16 cellular contexts compared by ENCODE assay signal in the genomic region with DNA sequence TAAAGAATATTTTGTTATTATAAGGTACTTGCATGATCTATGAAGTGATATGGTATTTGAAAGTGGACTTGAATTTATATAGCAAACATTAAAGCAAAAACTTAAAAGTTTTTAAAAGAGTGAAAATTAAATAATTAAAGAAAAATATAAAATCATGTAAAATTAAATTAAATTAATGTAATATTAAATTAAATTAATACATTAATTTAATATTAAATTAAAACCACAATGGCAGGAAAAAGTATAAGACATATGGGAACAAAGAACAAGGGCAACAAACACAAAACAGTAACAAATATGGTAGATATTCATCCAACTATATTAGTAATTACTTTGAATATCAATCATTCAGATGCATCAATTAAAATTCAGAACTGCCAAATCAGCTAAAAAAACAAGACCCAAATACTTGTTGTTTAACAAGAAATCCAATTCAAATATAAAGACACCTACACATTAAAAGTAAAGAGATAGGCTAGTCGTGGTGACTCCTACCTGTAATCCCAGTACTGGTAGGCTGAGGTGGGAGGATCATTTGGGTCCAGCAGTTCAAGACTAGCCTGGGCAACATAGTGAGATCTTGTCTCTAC.
DNase-seq lines count a peak whose midpoint lies in the region; ATAC-seq, FAIRE-seq and TF ChIP-seq lines count a peak whose summit lies in the region.
"Had no signal": no experiment of that assay in that cellular context is flagged by ENCODE, and none has a peak within 500 bp of the region (broad histone marks: within the 10 kb centered on the region; RNA-seq: fewer than 3 reads in every experiment).

No MANE protein-coding gene starts in this region.

- H3K27ac ChIP-seq in IMR-90 (ENCODE audit: insufficient read depth, low read length) (no peak overlapping the region), K562 (ENCODE audit: extremely low read depth, low read depth, low read length) (no peak overlapping the region), pancreas (no peak overlapping the region)
- H3K27ac ChIP-seq: BLaER1 had no signal

- intact Hi-C loops in IMR-90 (cut with micrococcal nuclease): no loop called here
- intact Hi-C loops in K562 (cut with micrococcal nuclease): no loop called here
- intact Hi-C loops in pancreas (cut with DNase I): no loop called here

- no peak overlapping the region for H4K8ac ChIP-seq in IMR-90 (ENCODE audit: low read depth in 2 of 2, low read length in 2 of 2)

- H3K9me3 ChIP-seq in IMR-90 (ENCODE audit: control insufficient read depth, insufficient read depth, low read length) (no peaks in the 10 kb centered on the region), K562 (replicated peaks; ENCODE audit: control insufficient read depth, insufficient read depth, low read depth, low read length) (no peaks in the 10 kb centered on the region), pancreas (no peaks in the 10 kb centered on the region)
- H3K9me3 ChIP-seq: BLaER1 had no signal

- H3K9ac ChIP-seq in IMR-90 (ENCODE audit: low read depth, low read length) (no peak overlapping the region), K562 (ENCODE audit: insufficient read depth in 1 of 2, low read depth in 2 of 2, low read length in 2 of 2) (no peak overlapping the region)
- H3K9ac ChIP-seq: BLaER1 had no signal

- no peaks in the 10 kb centered on the region for H3K79me1 ChIP-seq in IMR-90 (ENCODE audit: low read depth in 1 of 2, low read length in 2 of 2)

- no peak overlapping the region for H2AK5ac ChIP-seq in IMR-90 (ENCODE audit: low read depth, low read length)

- POLR2A ChIA-PET in IMR-90 (lab: Charles Lee; ENCODE audit: unreplicated experiment): no interaction called here
- POLR2A ChIA-PET in K562 (lab: Yijun Ruan, JAX): no interaction called here

- no peak overlapping the region for H2AK9ac ChIP-seq in IMR-90 (replicated peaks; ENCODE audit: low read depth, low read length, poor library complexity)

- H2BK15ac ChIP-seq in IMR-90 (ENCODE audit: low read depth, low read length): no peak overlapping the region

- no peak overlapping the region for H3K23ac ChIP-seq in IMR-90 (ENCODE audit: low read depth, low read length)

- H4K20me1 ChIP-seq in IMR-90 (ENCODE audit: insufficient read depth, low read length) (no peaks in the 10 kb centered on the region), K562 (replicated peaks; ENCODE audit: control insufficient read depth, insufficient read depth, low read length) (no peaks in the 10 kb centered on the region)
- H4K20me1 ChIP-seq: BLaER1 had no signal

- H3K9me1 ChIP-seq in IMR-90 (ENCODE audit: insufficient read depth, low read length) (no peaks in the 10 kb centered on the region), K562 (ENCODE audit: control insufficient read depth, insufficient read depth, low read length) (no peaks in the 10 kb centered on the region)

- H3K4me3 ChIP-seq in IMR-90 (ENCODE audit: insufficient read depth, low read depth, low read length): no peak overlapping the region
- H3K4me3 ChIP-seq in K562: no peak overlapping the region
- no peak overlapping the region for H3K4me3 ChIP-seq in pancreas
- H3K4me3 ChIP-seq: BLaER1, GM12878 had no signal

- no peak overlapping the region for H3K4me2 ChIP-seq in IMR-90 (ENCODE audit: low read depth, low read length)
- H3K4me2 ChIP-seq in K562 (ENCODE audit: insufficient read depth, low read length): no peak overlapping the region
- H3K4me2 ChIP-seq: BLaER1 had no signal

- no peaks in the 10 kb centered on the region for H3K4me1 ChIP-seq in IMR-90 (ENCODE audit: control insufficient read depth, insufficient read depth, low read length)
- H3K4me1 ChIP-seq in K562 (replicated peaks in 1 of 2; ENCODE audit: control insufficient read depth in 2 of 2, insufficient read depth in 2 of 2, low read length in 2 of 2): no peaks in the 10 kb centered on the region
- H3K4me1 ChIP-seq in pancreas: no peaks in the 10 kb centered on the region
- H3K4me1 ChIP-seq: BLaER1 had no signal

- TF ChIP-seq CTCF in IMR-90 (conservative IDR thresholded peaks at IDR 0.05; ENCODE audit: low read depth, low read length) (no peak), K562 (IDR thresholded peaks at IDR 0.05 in 2 of 3, conservative IDR thresholded peaks at IDR 0.05 in 1 of 3; ENCODE audit: insufficient read depth in 2 of 3, low read depth in 1 of 3, low read length in 3 of 3) (no peak), pancreas (IDR thresholded peaks at IDR 0.05) (no peak)

- H2AFZ ChIP-seq in IMR-90 (replicated peaks; ENCODE audit: low read length, poor library complexity) (no peak overlapping the region), K562 (ENCODE audit: low read depth, low read length) (no peak overlapping the region)

- H4K91ac ChIP-seq in IMR-90 (ENCODE audit: insufficient read depth, low read depth, low read length): no peak overlapping the region

- TF ChIP-seq RAD21 in IMR-90 (IDR thresholded peaks at IDR 0.05; ENCODE audit: low read length) (no peak), K562 (CRISPR knock-in tag; conservative IDR thresholded peaks at IDR 0.05 in 1 of 2, IDR thresholded peaks at IDR 0.05 in 1 of 2) (0 out of 4 replicates have a peak, but pooled peaks of 1 of the 2 experiments have one; percentile 14)

- H2BK120ac ChIP-seq in IMR-90 (ENCODE audit: low read depth, low read length): no peak overlapping the region

- H2BK20ac ChIP-seq in IMR-90 (ENCODE audit: low read depth, low read length): no peak overlapping the region

- H3K14ac ChIP-seq in IMR-90 (replicated peaks; ENCODE audit: low read depth, low read length): no peak overlapping the region

- dilution Hi-C loops in IMR-90 (cut with HindIII; ENCODE audit: low sequenced_read_pairs, unreplicated experiment): no loop called here

- CTCF ChIA-PET in IMR-90 (lab: Yijun Ruan, JAX): no interaction called here
- CTCF ChIA-PET in K562 (lab: Yijun Ruan, JAX; ENCODE audit: low intra/inter-chr PET ratio): no interaction called here

- DNase-seq in IMR-90 (no peak), K562 (ENCODE audit: extremely low read depth in 1 of 4, low spot score in 3 of 4) (no peak), pancreas (no peak), A172 (ENCODE audit: low spot score) (no peak)
- DNase-seq in stimulated activated naive CD8-positive, alpha-beta T cell treated with anti-CD3 and anti-CD28 coated beads, Interleukin-15, Interleukin-2, amounts not matched to agents 100 U/mL and 50 U/mL, for 24 hours: no peak
- DNase-seq: 8988T; CD4-positive, alpha-beta memory T cell; DMS153; DMS79 treated with DMSO at 0.1 percent for 48 hours; H9 had no signal

- FAIRE-seq in A204.1 (lab: Jason Lieb, UNC): peak; percentile 92
- FAIRE-seq in K562 (lab: Jason Lieb, UNC): no peak
- FAIRE-seq in pancreas (lab: Jason Lieb, UNC): peak; percentile 75
- FAIRE-seq: GM12878, H1, HTR-8/SVneo had no signal

- WGBS in IMR-90 (ENCODE audit: extremely low coverage in 2 of 2, insufficient read length in 1 of 2), 2 experiments: no CpG with 5 or more reads among the region's 1 CpG
- 2% methylated on average over 1 of the region's 1 CpG for WGBS in K562 (ENCODE audit: insufficient coverage, low coverage, missing lambda C conversion rate)
- 66 to 71% methylated on average over 1 of the region's 1 CpG for WGBS in pancreas, 2 donors

- no peaks in the 10 kb centered on the region for H3K36me3 ChIP-seq in IMR-90 (ENCODE audit: control insufficient read depth, insufficient read depth, low read length)
- no peaks in the 10 kb centered on the region for H3K36me3 ChIP-seq in K562 (ENCODE audit: control insufficient read depth, insufficient read depth, low read length)
- H3K36me3 ChIP-seq in pancreas: no peaks in the 10 kb centered on the region
- H3K36me3 ChIP-seq: BLaER1 had no signal

- in situ Hi-C loops in IMR-90 (cut with MboI; ENCODE audit: low sequenced_read_pairs): no loop called here
- in situ Hi-C loops in K562 (cut with MboI): no loop called here

- no TSS peak for BruUV-seq in IMR-90 (replicated peaks; lab: Mats Ljungman, UMichigan)
- BruUV-seq in K562 (replicated peaks; lab: Mats Ljungman, UMichigan): no TSS peak

- no peak overlapping the region for H2BK5ac ChIP-seq in IMR-90 (ENCODE audit: low read depth, low read length, poor library complexity, severe bottlenecking)

- no peak overlapping the region for H4K5ac ChIP-seq in IMR-90 (ENCODE audit: low read depth, low read length)

- H3K27me3 ChIP-seq in IMR-90 (ENCODE audit: control insufficient read depth, insufficient read depth, low read length): no peaks in the 10 kb centered on the region
- no peaks in the 10 kb centered on the region for H3K27me3 ChIP-seq in K562 (ENCODE audit: control insufficient read depth in 2 of 2, insufficient read depth in 2 of 2, low read length in 2 of 2)
- H3K27me3 ChIP-seq in pancreas: no peaks in the 10 kb centered on the region
- H3K27me3 ChIP-seq: BLaER1 had no signal

- no peak overlapping the region for H3K4ac ChIP-seq in IMR-90 (ENCODE audit: low read depth, low read length)

- ATAC-seq in IMR-90 (ENCODE audit: low read depth): no peak
- no peak for ATAC-seq in K562
- no peak for ATAC-seq in pancreas
- no peak for ATAC-seq in GM21576 (IDR thresholded peaks at IDR 0.05; ENCODE audit: unreplicated experiment)
- ATAC-seq in stimulated activated naive CD8-positive, alpha-beta T cell treated with anti-CD3 and anti-CD28 coated beads, Interleukin-15, Interleukin-2, amounts not matched to agents 100 U/mL and 50 U/mL, for 24 hours: no peak
- ATAC-seq: GM12878 had no signal

- H3K56ac ChIP-seq in IMR-90 (ENCODE audit: extremely low read depth, insufficient read depth, low read length): no peak overlapping the region

- TF ChIP-seq EP300 in K562 (IDR thresholded peaks at IDR 0.05; ENCODE audit: low read length): no peak

- H3K18ac ChIP-seq in IMR-90 (ENCODE audit: low read depth, low read length): no peak overlapping the region

- TF ChIP-seq POLR2A in IMR-90 (IDR thresholded peaks at IDR 0.05; ENCODE audit: low read depth, low read length) (no peak), K562 (conservative IDR thresholded peaks at IDR 0.05) (no peak)

- no peaks in the 10 kb centered on the region for H3K79me2 ChIP-seq in K562 (ENCODE audit: control insufficient read depth, insufficient read depth, low read length)

TF ChIP-seq in IMR-90, 13 proteins besides CTCF, POLR2A, EP300 and RAD21 (continues in another document):
- TF ChIP-seq BHLHE40 (IDR thresholded peaks at IDR 0.05; ENCODE audit: low read depth, low read length): no peak
- TF ChIP-seq MAFK (IDR thresholded peaks at IDR 0.05; ENCODE audit: low read depth, low read length): peak; percentile 72
- TF ChIP-seq SMC3 (IDR thresholded peaks at IDR 0.05; ENCODE audit: low read depth, low read length): no peak
- no peak for TF ChIP-seq MAZ (IDR thresholded peaks at IDR 0.05; ENCODE audit: borderline replicate concordance, low read depth, low read length)
- TF ChIP-seq NFE2L2 (IDR thresholded peaks at IDR 0.05; ENCODE audit: low read depth, low read length): no peak

TF ChIP-seq in K562, 482 proteins besides CTCF, POLR2A, EP300 and RAD21 (continues in another document):
- TF ChIP-seq, protein P1, sequence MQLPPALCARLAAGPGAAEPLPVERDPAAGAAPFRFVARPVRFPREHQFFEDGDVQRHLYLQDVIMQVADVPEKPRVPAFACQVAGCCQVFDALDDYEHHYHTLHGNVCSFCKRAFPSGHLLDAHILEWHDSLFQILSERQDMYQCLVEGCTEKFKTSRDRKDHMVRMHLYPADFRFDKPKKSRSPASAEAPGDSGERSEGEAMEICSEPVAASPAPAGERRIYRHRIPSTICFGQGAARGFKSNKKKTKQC (CRISPR knock-in tag; IDR thresholded peaks at IDR 0.05): no peak
- TF ChIP-seq MAFK (IDR thresholded peaks at IDR 0.05; ENCODE audit: low read length): peak; percentile 69; the same call in 1 of the 2 replicates
- peak; percentile 81 for TF ChIP-seq MAFG (tag; conservative IDR thresholded peaks at IDR 0.05)
